ENCODE assay signal across 20 cellular contexts in the genomic region with DNA sequence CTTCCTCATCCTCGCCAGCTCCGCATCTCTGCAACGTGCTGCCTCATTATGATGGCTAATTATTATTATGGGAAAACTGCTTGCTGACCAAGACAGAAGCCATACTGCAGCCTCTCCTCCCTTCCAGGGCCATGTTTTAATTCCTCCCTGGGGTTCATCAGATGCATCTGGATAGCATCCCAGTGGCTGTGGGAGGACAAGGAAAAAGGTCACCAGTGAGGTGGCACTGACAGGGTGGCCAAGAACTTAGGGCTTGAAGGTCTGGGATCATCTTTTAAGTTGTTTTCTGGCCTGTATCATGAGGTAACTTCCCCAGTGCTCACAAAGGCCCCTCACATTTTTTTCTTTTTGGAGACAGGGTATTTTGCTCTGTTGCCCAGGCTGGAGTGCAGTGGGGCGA. TPM values are rescaled to one million over a fixed set of nuclear protein-coding genes. Genes with fewer than 3 reads are reported as not detected.
DNase-seq lines count a peak whose midpoint lies in the region; ATAC-seq and TF ChIP-seq lines count a peak whose summit lies in the region.
"Had no signal": no experiment of that assay in that cellular context is flagged by ENCODE, and none has a peak within 500 bp of the region (broad histone marks: within the 10 kb centered on the region; RNA-seq: fewer than 3 reads in every experiment).

No MANE protein-coding gene starts in this region.

- H3K9me3 ChIP-seq in mammary epithelial cell (replicated peaks; ENCODE audit: insufficient read depth, low read length), result no peaks in the 10 kb centered on the region
- H3K9me3 ChIP-seq: HAP-1, lower lobe of right lung, Peyer's patch, suprapubic skin, vagina had no signal

- no TSS peak for BruUV-seq in mammary epithelial cell (replicated peaks; lab: Mats Ljungman, UMichigan)

- H3K27me3 ChIP-seq in mammary epithelial cell (ENCODE audit: insufficient read depth, low read length), result no peaks in the 10 kb centered on the region
- H3K27me3 ChIP-seq: Peyer's patch, vagina had no signal

- no peaks in the 10 kb centered on the region for H3K36me3 ChIP-seq in mammary epithelial cell (ENCODE audit: insufficient read depth, low read length)
- H3K36me3 ChIP-seq: HAP-1, lower lobe of right lung, Peyer's patch, suprapubic skin, vagina had no signal

- no peak for TF ChIP-seq CTCF in RWPE1 (conservative IDR thresholded peaks at IDR 0.05; ENCODE audit: low read depth)
- no peak for TF ChIP-seq CTCF in mammary epithelial cell (conservative IDR thresholded peaks at IDR 0.05 in 1 of 2, IDR thresholded peaks at IDR 0.05 in 1 of 2; ENCODE audit: extremely low read depth in 1 of 2, insufficient read depth in 1 of 2, low read depth in 1 of 2, low read length in 2 of 2)

- in situ Hi-C loops in mammary epithelial cell (cut with MboI; ENCODE audit: low sequenced_read_pairs in 2 of 2), result no loop called here

- H3K4me3 ChIP-seq in mammary epithelial cell (replicated peaks in 1 of 3; ENCODE audit: insufficient read depth in 1 of 3, low read depth in 2 of 3, low read length in 3 of 3), result no peak overlapping the region
- H3K4me3 ChIP-seq: dorsolateral prefrontal cortex, HAP-1, lower lobe of right lung, Peyer's patch, suprapubic skin, vagina had no signal

- H4K20me1 ChIP-seq in mammary epithelial cell (ENCODE audit: insufficient read depth, low read length), result no peaks in the 10 kb centered on the region

- H3K4me1 ChIP-seq in mammary epithelial cell (ENCODE audit: insufficient read depth, low read length), result peaks cover 61% of the 10 kb centered on the region
- H3K4me1 ChIP-seq: HAP-1 had no signal

- WGBS in mammary epithelial cell (ENCODE audit: low coverage, missing lambda C conversion rate), result 77% methylated on average over 4 of the region's 4 CpGs

- no peak overlapping the region for H3K9ac ChIP-seq in mammary epithelial cell (ENCODE audit: insufficient read depth, low read length)

- H3K4me2 ChIP-seq in mammary epithelial cell (ENCODE audit: insufficient read depth, low read depth, low read length), result peak overlapping the region; percentile 25

- no peak overlapping the region for H2AFZ ChIP-seq in mammary epithelial cell (ENCODE audit: low read depth, low read length)

- ATAC-seq in sciatic nerve (no peak), HG03565 (IDR thresholded peaks at IDR 0.05; ENCODE audit: unreplicated experiment) (no peak), left colon (no peak), HG03354 (IDR thresholded peaks at IDR 0.05; ENCODE audit: poor library complexity, severe bottlenecking, unreplicated experiment) (no peak)
- ATAC-seq: right cardiac atrium had no signal

- CTCF ChIA-PET in RWPE1 (lab: Yijun Ruan, JAX), result no interaction called here
- CTCF ChIA-PET in mammary epithelial cell (lab: Charles Lee; ENCODE audit: low non-redundant PET), result no interaction called here

- POLR2A ChIA-PET in RWPE1 (lab: Yijun Ruan, JAX; ENCODE audit: low non-redundant PET), result no interaction called here

- intact Hi-C loops in mammary epithelial cell (cut with micrococcal nuclease) (loop anchor here (2.0 kb wide), 1 partner anchor 40 kb away; no protein-coding TSS in a partner anchor), sciatic nerve (cut with DNase I) (no loop called here), left colon (cut with DNase I, micrococcal nuclease) (no loop called here)

- dilution Hi-C loops in mammary epithelial cell (cut with HindIII; ENCODE audit: low sequenced_read_pairs), result no loop called here

- no peaks in the 10 kb centered on the region for H3K79me2 ChIP-seq in mammary epithelial cell (ENCODE audit: insufficient read depth, low read length)

- peak overlapping the region; percentile 90 for H3K27ac ChIP-seq in RWPE1
- no peak overlapping the region for H3K27ac ChIP-seq in mammary epithelial cell (ENCODE audit: insufficient read depth, low read depth, low read length)
- H3K27ac ChIP-seq: dorsolateral prefrontal cortex, epithelial cell of prostate, lower lobe of right lung, suprapubic skin, vagina had no signal

- peak; percentile 2 for DNase-seq in activated T-cell treated with anti-CD3 and anti-CD28 coated beads, Interleukin-2, amount 50 U/mL, for 1 hour
- DNase-seq in activated T-cell treated with anti-CD3 and anti-CD28 coated beads, Interleukin-2, amount 50 U/mL, for 48 hours, result no peak
- no peak for DNase-seq in RWPE1 (ENCODE audit: low spot score)
- DNase-seq in mammary epithelial cell, result no peak
- peak; percentile 9 for DNase-seq in sciatic nerve (ENCODE audit: low spot score)
- no peak for DNase-seq in left colon
- DNase-seq: amniotic stem cell, C1 segment of cervical spinal cord, right cardiac atrium, T1000 had no signal

RNA-seq across cellular contexts. Expression of a gene that starts 39.6 kb away (rescaled TPM):
- total RNA-seq in mammary epithelial cell, result 1 to 10 TPM in 1 of 2 donors, not detected in 1; 1.5 TPM
- polyA plus RNA-seq in mammary epithelial cell, result not detected
- polyA minus RNA-seq in mammary epithelial cell, result 0.47 TPM
- 3.2 TPM for total RNA-seq in sciatic nerve
- 10 to 100 TPM in 1 of 2 donors, under 1 TPM in 1; 0.92 to 10.4 TPM for total RNA-seq in left colon

RNA-seq across cellular contexts. Expression of a gene that starts 52.3 kb away (rescaled TPM):
- 1 to 10 TPM in 1 of 2 donors, not detected in 1; 4.7 TPM for total RNA-seq in mammary epithelial cell
- 0.23 TPM for polyA plus RNA-seq in mammary epithelial cell
- not detected for polyA minus RNA-seq in mammary epithelial cell
- 26.6 TPM for total RNA-seq in sciatic nerve
- 1 to 10 TPM; 2.7 to 5.4 TPM for total RNA-seq in left colon
- total RNA-seq: M059J had no signal

Comparison
In these comparisons a context has a peak if more than half of its experiments do, and no peak if none do; other contexts are left out.
1. DNase-seq: peak in activated T-cell treated with anti-CD3 and anti-CD28 coated beads, Interleukin-2, amount 50 U/mL, for 1 hour (single experiment) and sciatic nerve (single experiment); none in activated T-cell treated with anti-CD3 and anti-CD28 coated beads, Interleukin-2, amount 50 U/mL, for 48 hours (0 of 2), RWPE1 (single experiment), mammary epithelial cell (single experiment) and left colon (0 of 2).